Comparison of ENCODE assay signal across 8 cellular contexts in the genomic region with DNA sequence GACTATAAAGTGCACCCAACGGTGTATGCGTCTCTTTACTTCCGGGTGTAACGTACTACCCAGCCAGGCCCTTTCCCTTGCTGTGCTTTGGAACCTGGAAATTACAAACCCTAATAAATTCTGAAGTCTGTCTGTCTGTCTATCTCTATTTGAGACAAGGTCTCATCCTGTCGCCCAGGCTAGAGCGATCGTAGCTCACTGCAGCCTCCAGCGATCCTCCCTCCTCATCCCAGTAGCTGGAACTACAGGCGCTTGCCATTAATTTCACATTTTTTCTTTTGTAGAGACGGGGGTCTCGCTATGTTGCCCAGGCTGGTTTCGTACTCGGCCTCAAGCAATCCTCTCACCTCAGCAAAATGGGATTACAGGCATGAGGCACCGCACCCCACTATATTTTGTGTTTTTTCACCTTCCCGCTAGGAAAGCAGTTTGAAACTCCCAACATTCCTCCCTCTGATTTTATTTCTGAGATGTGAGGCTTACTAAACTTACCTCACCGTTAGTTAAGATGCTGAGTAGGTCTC. TPM values are rescaled to one million over a fixed set of nuclear protein-coding genes. Genes with fewer than 3 reads are reported as not detected.
DNase-seq lines count a peak whose midpoint lies in the region; ATAC-seq and TF ChIP-seq lines count a peak whose summit lies in the region.

No MANE protein-coding gene starts in this region.

- peaks cover 26% of the 10 kb centered on the region for H3K4me1 ChIP-seq in CD8-positive, alpha-beta T cell (ENCODE audit: insufficient read depth, low read length)
- no peaks in the 10 kb centered on the region for H3K4me1 ChIP-seq in HUES6 (ENCODE audit: control insufficient read depth, insufficient read depth, low read length)
- peaks cover 24% of the 10 kb centered on the region for H3K4me1 ChIP-seq in body of pancreas
- H3K4me1 ChIP-seq in liver (ENCODE audit: control insufficient read depth in 4 of 4, insufficient read depth in 4 of 4, low read length in 3 of 4) = peaks cover 3 to 19% (median 11%) of the 10 kb centered on the region in 4 donors
- peaks cover 0 to 37% (median 12%) of the 10 kb centered on the region in 4 donors for H3K4me1 ChIP-seq in tibial nerve

- H3K9me3 ChIP-seq in CD8-positive, alpha-beta T cell (ENCODE audit: low read length) = no peaks in the 10 kb centered on the region
- H3K9me3 ChIP-seq in HUES6 (ENCODE audit: control insufficient read depth, insufficient read depth, low read depth, low read length) = no peaks in the 10 kb centered on the region
- no peaks in the 10 kb centered on the region for H3K9me3 ChIP-seq in body of pancreas
- H3K9me3 ChIP-seq in liver (ENCODE audit: control insufficient read depth in 4 of 4, low read length in 3 of 4) = no peaks in the 10 kb centered on the region
- no peaks in the 10 kb centered on the region for H3K9me3 ChIP-seq in tibial nerve

- DNase-seq in CD8-positive, alpha-beta T cell = peak in 1 of 7 experiments; percentile 23
- no peak for DNase-seq in body of pancreas
- no peak for DNase-seq in tibial nerve (ENCODE audit: low spot score in 2 of 2)
- DNase-seq in mucosa of gallbladder (ENCODE audit: low spot score) = no peak
- DNase-seq in iPS-NIHi11 (ENCODE audit: low spot score) = no peak

- CTCF ChIA-PET in CD8-positive, alpha-beta T cell (lab: Charles Lee) = interaction anchor here (1.7 to 2.7 kb wide), 2 partner anchors 36 to 37 kb away, joined by 5 to 10 read pairs; no protein-coding TSS in a partner anchor

- peak overlapping the region; percentile 100 for H3K27ac Mint-ChIP-seq in CD8-positive, alpha-beta T cell

- no peaks in the 10 kb centered on the region for H3K27me3 ChIP-seq in CD8-positive, alpha-beta T cell (ENCODE audit: insufficient read depth, low read length)
- peaks cover 5% of the 10 kb centered on the region; the same call in 1 of the 2 replicates for H3K27me3 ChIP-seq in HUES6 (ENCODE audit: control insufficient read depth, insufficient read depth, low read length)
- H3K27me3 ChIP-seq in body of pancreas = no peaks in the 10 kb centered on the region
- no peaks in the 10 kb centered on the region for H3K27me3 ChIP-seq in liver (ENCODE audit: control insufficient read depth in 4 of 4, insufficient read depth in 4 of 4, low read length in 3 of 4)
- H3K27me3 ChIP-seq in tibial nerve = no peaks in the 10 kb centered on the region

- WGBS in body of pancreas, 2 donors = 15 to 18% methylated on average over 16 of the region's 16 CpGs
- WGBS in liver = 26% methylated on average over 16 of the region's 16 CpGs
- 19 to 24% methylated on average over 15 to 16 of the region's 16 CpGs for whole genome bisulfite sequencing in tibial nerve, 2 donors

- peak overlapping the region; percentile 97 for H3K4me3 ChIP-seq in CD8-positive, alpha-beta T cell (ENCODE audit: low read depth, low read length)
- H3K4me3 ChIP-seq in HUES6 (ENCODE audit: low read depth, low read length) (peak overlapping the region; percentile 86), body of pancreas (peak overlapping the region; percentile 64 to 85), liver (ENCODE audit: low read depth in 1 of 3, low read length in 3 of 3) (peak overlapping the region; percentile 70 to 96 (median 87)), tibial nerve (peak overlapping the region; percentile 80 to 100 (median 92))

- no peak for TF ChIP-seq EP300 in tibial nerve (IDR thresholded peaks at IDR 0.05)

- POLR2A ChIA-PET in CD8-positive, alpha-beta T cell (lab: Charles Lee) = interaction anchor here (0.9 to 2.6 kb wide), 4 partner anchors 11 to 142 kb away, joined by 3 to 25 read pairs (median 11); partner anchors contain the start of gene CDK8

- no peak for TF ChIP-seq CTCF in CD8-positive, alpha-beta T cell (IDR thresholded peaks at IDR 0.05)
- TF ChIP-seq CTCF in body of pancreas (IDR thresholded peaks at IDR 0.05) (no peak), liver (IDR thresholded peaks at IDR 0.05; ENCODE audit: low read depth, low read length, missing input control) (no peak), tibial nerve (IDR thresholded peaks at IDR 0.05) (no peak)

- peak overlapping the region; percentile 99 for H3K4me3 Mint-ChIP-seq in CD8-positive, alpha-beta T cell

- H3K9me3 Mint-ChIP-seq in CD8-positive, alpha-beta T cell = no peaks in the 10 kb centered on the region

- peak overlapping the region; percentile 97 for H3K9ac ChIP-seq in HUES6 (ENCODE audit: low read length)
- H3K9ac ChIP-seq in liver (ENCODE audit: low read depth in 1 of 2, low read length in 2 of 2) = peak overlapping the region; percentile 72 to 73

- no peaks in the 10 kb centered on the region for H3K27me3 Mint-ChIP-seq in CD8-positive, alpha-beta T cell (ENCODE audit: low read depth)

- intact Hi-C loops in CD8-positive, alpha-beta T cell (cut with DNase I, micrococcal nuclease) = loop anchor here (1.0 to 10.0 kb wide), 10 partner anchors 32 to 1912 kb away; partner anchors contain the start of genes CDK8 (in 2 of the 2), GTF3A (in 1 of the 2), LNX2 (in 1 of the 2) and MTIF3 (in 1 of the 2)
- intact Hi-C loops in body of pancreas (cut with DNase I) = no loop called here

- H3K36me3 Mint-ChIP-seq in CD8-positive, alpha-beta T cell = peaks cover 33% of the 10 kb centered on the region

- H3K4me1 Mint-ChIP-seq in CD8-positive, alpha-beta T cell (ENCODE audit: low read depth) = peaks cover 39% of the 10 kb centered on the region

- H3K27ac ChIP-seq in CD8-positive, alpha-beta T cell (ENCODE audit: low read depth, low read length) = peak overlapping the region; percentile 90
- H3K27ac ChIP-seq in HUES6 (ENCODE audit: low read depth, low read length) (peak overlapping the region; percentile 87; the same call in 1 of the 2 replicates), body of pancreas (peak overlapping the region; percentile 87 to 99 (median 93)), liver (ENCODE audit: low read depth in 1 of 2, low read length in 2 of 2) (peak overlapping the region; percentile 79 to 93), tibial nerve (peak overlapping the region; percentile 89 to 96 (median 92))

- TF ChIP-seq POLR2A in body of pancreas (IDR thresholded peaks at IDR 0.05) = no peak
- no peak for TF ChIP-seq POLR2A in tibial nerve (IDR thresholded peaks at IDR 0.05)

- peaks cover 18% of the 10 kb centered on the region for H3K36me3 ChIP-seq in CD8-positive, alpha-beta T cell (ENCODE audit: insufficient read depth, low read length)
- peaks cover 24% of the 10 kb centered on the region for H3K36me3 ChIP-seq in HUES6 (ENCODE audit: control insufficient read depth, insufficient read depth, low read length)
- peaks cover 0 to 8% of the 10 kb centered on the region in 2 donors for H3K36me3 ChIP-seq in body of pancreas (replicated peaks in 1 of 2; ENCODE audit: insufficient read depth in 1 of 2, low read depth in 2 of 2)
- H3K36me3 ChIP-seq in liver (ENCODE audit: control insufficient read depth in 4 of 4, insufficient read depth in 3 of 4, low read depth in 1 of 4, low read length in 3 of 4) = peaks cover 0 to 20% (median 15%) of the 10 kb centered on the region in 4 donors
- peaks cover 0 to 22% (median 6%) of the 10 kb centered on the region in 3 donors for H3K36me3 ChIP-seq in tibial nerve

- TF ChIP-seq RAD21 in liver (IDR thresholded peaks at IDR 0.05) = no peak

- no peak for ATAC-seq in CD8-positive, alpha-beta T cell
- ATAC-seq in GM21381 (IDR thresholded peaks at IDR 0.05; ENCODE audit: unreplicated experiment) (peak; percentile 30), body of pancreas (peak; percentile 67)

TF ChIP-seq in liver, 16 proteins besides CTCF, POLR2A, EP300 and RAD21:
- peak; percentile 67 to 77 for TF ChIP-seq GABPA (IDR thresholded peaks at IDR 0.05 in 1 of 2, conservative IDR thresholded peaks at IDR 0.05 in 1 of 2)
- TF ChIP-seq FOXA1 (IDR thresholded peaks at IDR 0.05) = no peak
TF ChIP-seq in liver: peak in this region for 1.

RNA-seq across cellular contexts. Expression of gene RNF6, which starts 0.5 kb away (rescaled TPM):
- 10 to 100 TPM; 50.3 to 55.0 TPM for total RNA-seq in CD8-positive, alpha-beta T cell
- total RNA-seq in body of pancreas = 10 to 100 TPM in 1 of 2 donors, 1 to 10 TPM in 1; 6.9 to 13.0 TPM
- 10 to 100 TPM; 21.2 to 21.9 TPM for total RNA-seq in liver
- 1 to 10 TPM; 8.1 to 8.4 TPM for polyA plus RNA-seq in liver
- 10 to 100 TPM; 17.1 to 22.8 (median 19.3) TPM for total RNA-seq in tibial nerve
- 28.2 TPM for total RNA-seq in mucosa of gallbladder

RNA-seq across cellular contexts. Expression of gene CDK8, which starts 31.3 kb away (rescaled TPM):
- total RNA-seq in CD8-positive, alpha-beta T cell = 1 to 10 TPM; 4.9 to 5.3 TPM
- total RNA-seq in body of pancreas (10 to 100 TPM; 12.7 to 13.8 TPM), liver (10 to 100 TPM in 1 of 2 donors, 1 to 10 TPM in 1; 7.6 to 10.8 TPM), tibial nerve (10 to 100 TPM in 3 of 4 donors, 1 to 10 TPM in 1; 9.6 to 17.7 (median 13.7) TPM), mucosa of gallbladder (19.9 TPM)
- 1 to 10 TPM; 3.3 to 5.9 TPM for polyA plus RNA-seq in liver
